ENCODE assay signal across 11 cellular contexts in the genomic region with DNA sequence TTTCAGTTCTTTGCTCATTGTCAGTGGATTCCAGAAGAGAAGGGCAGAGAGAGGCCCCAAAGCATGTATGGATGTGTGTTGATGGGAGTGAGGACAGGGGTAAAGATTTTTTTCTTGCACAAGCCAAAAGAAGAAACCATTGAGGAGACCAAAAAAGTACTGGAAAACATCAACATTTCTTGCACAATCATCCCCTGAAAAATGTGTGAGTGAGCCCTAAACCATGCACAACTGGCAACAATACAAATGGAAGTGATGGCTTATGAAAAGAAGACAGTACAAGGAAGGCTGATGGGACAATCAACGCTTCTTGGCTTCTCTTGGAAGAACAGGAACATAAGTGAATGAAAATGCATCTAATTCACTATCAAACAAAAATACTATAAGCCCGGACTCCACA. TPM values are rescaled to one million over a fixed set of nuclear protein-coding genes. Genes with fewer than 3 reads are reported as not detected.
DNase-seq lines count a peak whose midpoint lies in the region; ATAC-seq and TF ChIP-seq lines count a peak whose summit lies in the region.
"Had no signal": no experiment of that assay in that cellular context is flagged by ENCODE, and none has a peak within 500 bp of the region (broad histone marks: within the 10 kb centered on the region; RNA-seq: fewer than 3 reads in every experiment).

No MANE protein-coding gene starts in this region.

- H3K9me3 ChIP-seq in mesodermal cell (ENCODE audit: control insufficient read depth, low read length) (no peaks in the 10 kb centered on the region), tibial artery (no peaks in the 10 kb centered on the region)

- TF ChIP-seq CTCF in HFFc6 (IDR thresholded peaks at IDR 0.05), result no peak
- TF ChIP-seq CTCF in tibial artery (IDR thresholded peaks at IDR 0.05), result no peak

- peaks cover 69% of the 10 kb centered on the region for H3K4me1 Mint-ChIP-seq in HFFc6 (ENCODE audit: low read depth)
- H3K4me1 Mint-ChIP-seq in central memory CD8-positive, alpha-beta T cell, result peaks cover 25% of the 10 kb centered on the region

- no peaks in the 10 kb centered on the region for H3K36me3 Mint-ChIP-seq in HFFc6 (ENCODE audit: low read depth)
- H3K36me3 Mint-ChIP-seq in central memory CD8-positive, alpha-beta T cell (ENCODE audit: insufficient read depth), result peaks cover 18% of the 10 kb centered on the region

- H3K27ac ChIP-seq in mesodermal cell (ENCODE audit: low read depth, low read length, severe bottlenecking), result peak overlapping the region; percentile 96
- peak overlapping the region; percentile 88 to 99 for H3K27ac ChIP-seq in tibial artery

- H3K4me1 ChIP-seq in mesodermal cell (ENCODE audit: control insufficient read depth, insufficient read depth, low read length, poor library complexity, severe bottlenecking) (peaks cover 57% of the 10 kb centered on the region), tibial artery (peaks cover 0 to 66% (median 47%) of the 10 kb centered on the region in 4 donors)

- H3K27me3 ChIP-seq in tibial artery, result no peaks in the 10 kb centered on the region

- H3K4me3 Mint-ChIP-seq in HFFc6, result peak overlapping the region; percentile 75
- H3K4me3 Mint-ChIP-seq in central memory CD8-positive, alpha-beta T cell, result no peak overlapping the region
- H3K4me3 Mint-ChIP-seq: activated CD4-positive, alpha-beta T cell treated with anti-CD3 and anti-CD28 coated beads for 36 hours had no signal

- H3K27ac Mint-ChIP-seq in HFFc6, result peak overlapping the region; percentile 97
- peak overlapping the region; percentile 93 for H3K27ac Mint-ChIP-seq in central memory CD8-positive, alpha-beta T cell (ENCODE audit: low read depth)

- 80% methylated on average over 1 of the region's 2 CpGs; no CpG with 5 or more reads in 1 of the 2 experiments for WGBS in mesodermal cell (ENCODE audit: insufficient coverage in 2 of 2), 2 experiments

- H3K36me3 ChIP-seq in mesodermal cell (ENCODE audit: control insufficient read depth, insufficient read depth, low read length), result no peaks in the 10 kb centered on the region
- no peaks in the 10 kb centered on the region for H3K36me3 ChIP-seq in tibial artery

- peaks cover 3% of the 10 kb centered on the region; the same call in 1 of the 2 replicates for H3K27me3 Mint-ChIP-seq in HFFc6 (ENCODE audit: insufficient read depth)
- no peaks in the 10 kb centered on the region for H3K27me3 Mint-ChIP-seq in central memory CD8-positive, alpha-beta T cell
- H3K27me3 Mint-ChIP-seq: activated CD4-positive, alpha-beta T cell treated with anti-CD3 and anti-CD28 coated beads for 36 hours had no signal

- ATAC-seq in central memory CD8-positive, alpha-beta T cell (replicated peaks; ENCODE audit: extremely low read depth, poor library complexity, severe bottlenecking), result no peak
- ATAC-seq in GM18870 (IDR thresholded peaks at IDR 0.05; ENCODE audit: unreplicated experiment), result no peak
- ATAC-seq: activated CD4-positive, alpha-beta T cell treated with anti-CD3 and anti-CD28 coated beads for 36 hours had no signal

- H3K4me3 ChIP-seq in mesodermal cell (ENCODE audit: extremely low read depth, insufficient read depth, low read length, poor library complexity, severe bottlenecking) (no peak overlapping the region), tibial artery (no peak overlapping the region)

- peak; percentile 84 for DNase-seq in HFFc6
- DNase-seq in central memory CD8-positive, alpha-beta T cell (ENCODE audit: low spot score in 2 of 2), result no peak
- no peak for DNase-seq in tibial artery
- no peak for DNase-seq in DMS53 (lab: John Stamatoyannopoulos, UW)
- no peak for DNase-seq in NCI-H524 (lab: John Stamatoyannopoulos, UW)
- no peak for DNase-seq in NCI-H2227 treated with DMSO at 0.1 percent for 48 hours (lab: John Stamatoyannopoulos, UW)
- DNase-seq: activated CD4-positive, alpha-beta T cell treated with anti-CD3 and anti-CD28 coated beads for 36 hours; hypothalamus; NCI-H1092 treated with DMSO at 0.1 percent for 48 hours had no signal

- intact Hi-C loops in tibial artery (cut with DNase I; ENCODE audit: low total_unique reads), result no loop called here

- no peaks in the 10 kb centered on the region for H3K9me3 Mint-ChIP-seq in HFFc6
- H3K9me3 Mint-ChIP-seq in central memory CD8-positive, alpha-beta T cell, result no peaks in the 10 kb centered on the region

RNA-seq across cellular contexts. Expression of a gene that starts 5.6 kb away (rescaled TPM):
- total RNA-seq in HFFc6 (2021; fragmentation: NEBNext Ultra II Directional; extraction: Animal tissue kit (Norgen Biotek cat#: 25700)), result 10 to 100 TPM; 29.6 to 35.8 (median 30.7) TPM
- polyA plus RNA-seq in mesodermal cell (2013, experiment 1 of 2), result 45.1 TPM
- polyA plus RNA-seq in mesodermal cell (2013, experiment 2 of 2), result 42.8 TPM
